3 cellular contexts compared by ENCODE assay signal in genomic region chr6:94658929-94659328, GRCh38.
"Had no signal": no experiment of that assay in that cellular context is flagged by ENCODE, and none has a peak within 500 bp of the region (broad histone marks: within the 10 kb centered on the region; RNA-seq: fewer than 3 reads in every experiment).

No MANE protein-coding gene starts in this region.

- ATAC-seq: GM12878 had no signal

- H3K4me3 ChIP-seq: GM12878 had no signal

- DNase-seq: GDM1, GF-D8 had no signal
